ENCODE assay signal across 18 cellular contexts in genomic region chr2:102636283-102636907, GRCh38. TPM values are rescaled to one million over a fixed set of nuclear protein-coding genes. Genes with fewer than 3 reads are reported as not detected.
DNase-seq lines count a peak whose midpoint lies in the region; ATAC-seq, FAIRE-seq and TF ChIP-seq lines count a peak whose summit lies in the region.
"Had no signal": no experiment of that assay in that cellular context is flagged by ENCODE, and none has a peak within 500 bp of the region (broad histone marks: within the 10 kb centered on the region; RNA-seq: fewer than 3 reads in every experiment).

No MANE protein-coding gene starts in this region.

- H3K27me3 ChIP-seq in CD8-positive, alpha-beta memory T cell (ENCODE audit: insufficient read depth, low read length, poor library complexity, severe bottlenecking) = no peaks in the 10 kb centered on the region
- H3K27me3 ChIP-seq in ovary = no peaks in the 10 kb centered on the region
- H3K27me3 ChIP-seq: BE2C had no signal

- peak; percentile 77 for ATAC-seq in left colon
- ATAC-seq in GM21381 (IDR thresholded peaks at IDR 0.05; ENCODE audit: unreplicated experiment) = no peak
- ATAC-seq: CD8-positive, alpha-beta T cell; GM23338 had no signal

- CTCF ChIA-PET in CD8-positive, alpha-beta memory T cell (lab: Charles Lee) = interaction anchor here (1.9 kb wide), 1 partner anchor 21 kb away, joined by 5 read pairs; no protein-coding TSS in a partner anchor

- no peak for TF ChIP-seq CTCF in ovary (IDR thresholded peaks at IDR 0.05)
- TF ChIP-seq CTCF in lower leg skin (IDR thresholded peaks at IDR 0.05) = no peak

- no peaks in the 10 kb centered on the region for H3K9me3 ChIP-seq in CD8-positive, alpha-beta memory T cell (ENCODE audit: low read length)
- no peaks in the 10 kb centered on the region for H3K9me3 ChIP-seq in ovary
- H3K9me3 ChIP-seq: BE2C had no signal

- no peak for TF ChIP-seq POLR2A in ovary (IDR thresholded peaks at IDR 0.05)
- TF ChIP-seq POLR2A in lower leg skin (IDR thresholded peaks at IDR 0.05) = no peak

- TF ChIP-seq EP300 in ovary (IDR thresholded peaks at IDR 0.05) = no peak

- peaks cover 6 to 17% of the 10 kb centered on the region in 2 donors for H3K27me3 Mint-ChIP-seq in CD8-positive, alpha-beta memory T cell

- no peaks in the 10 kb centered on the region for H3K9me3 Mint-ChIP-seq in CD8-positive, alpha-beta memory T cell
- H3K9me3 Mint-ChIP-seq: CD8-positive, alpha-beta T cell; GM23338; HFFc6 had no signal

- H3K36me3 ChIP-seq in CD8-positive, alpha-beta memory T cell (ENCODE audit: insufficient read depth, low read length) = no peaks in the 10 kb centered on the region
- H3K36me3 ChIP-seq in ovary = no peaks in the 10 kb centered on the region
- H3K36me3 ChIP-seq: BE2C had no signal

- 64 to 81% (median 72%) methylated on average over 5 of the region's 5 CpGs for WGBS in ovary, 3 donors
- WGBS in lower leg skin, 2 donors = 43% methylated on average over 5 of the region's 5 CpGs

- no peaks in the 10 kb centered on the region for H3K4me1 Mint-ChIP-seq in CD8-positive, alpha-beta memory T cell

- intact Hi-C loops in left colon (cut with DNase I, micrococcal nuclease) (no loop called here), ovary (cut with DNase I) (no loop called here), lower leg skin (cut with DNase I; ENCODE audit: low total_unique reads) (no loop called here)

- DNase-seq in CD8-positive, alpha-beta memory T cell = no peak
- peak; percentile 47 for DNase-seq in LoVo (ENCODE audit: low spot score)
- DNase-seq in left colon = peak; percentile 83
- no peak for DNase-seq in ovary
- DNase-seq in lower leg skin (ENCODE audit: low spot score in 2 of 2) = no peak
- DNase-seq: BE2C; CD8-positive, alpha-beta T cell; GF-D8; HFFc6; NCI-H1092 treated with DMSO at 0.1 percent for 48 hours; NCI-H1694 treated with DMSO at 0.1 percent for 48 hours; NCI-H446; NCI-H82; SIG-M5 had no signal

- H3K4me1 ChIP-seq in CD8-positive, alpha-beta memory T cell (ENCODE audit: insufficient read depth, low read length) = no peaks in the 10 kb centered on the region
- no peaks in the 10 kb centered on the region for H3K4me1 ChIP-seq in ovary (ENCODE audit: insufficient read depth)
- H3K4me1 ChIP-seq: BE2C had no signal

- FAIRE-seq in colon (lab: Jason Lieb, UNC) = peak; percentile 77
- FAIRE-seq: RCC 7860 had no signal

- H3K27ac ChIP-seq in CD8-positive, alpha-beta memory T cell (ENCODE audit: low read depth, low read length) = peak overlapping the region; percentile 26
- H3K27ac ChIP-seq in ovary = no peak overlapping the region

- POLR2A ChIA-PET in CD8-positive, alpha-beta memory T cell (lab: Charles Lee) = no interaction called here

- H3K27ac Mint-ChIP-seq in CD8-positive, alpha-beta memory T cell = no peak overlapping the region
- H3K27ac Mint-ChIP-seq: CD8-positive, alpha-beta T cell; GM23338; HFFc6 had no signal

- no peak overlapping the region for H3K4me3 Mint-ChIP-seq in CD8-positive, alpha-beta memory T cell
- H3K4me3 Mint-ChIP-seq: CD8-positive, alpha-beta T cell; GM23338; HFFc6 had no signal

- no peaks in the 10 kb centered on the region for H3K36me3 Mint-ChIP-seq in CD8-positive, alpha-beta memory T cell
- H3K36me3 Mint-ChIP-seq: CD8-positive, alpha-beta T cell had no signal

- H3K4me3 ChIP-seq in CD8-positive, alpha-beta memory T cell (ENCODE audit: low read length) = no peak overlapping the region
- H3K4me3 ChIP-seq in ovary (no peak overlapping the region), lower leg skin (ENCODE audit: low read depth, poor library complexity, severe bottlenecking) (no peak overlapping the region)
- H3K4me3 ChIP-seq: GM23338 had no signal

RNA-seq across cellular contexts. Expression of gene SLC9A2, which starts 17.0 kb away (rescaled TPM):
- not detected for total RNA-seq in CD8-positive, alpha-beta memory T cell
- polyA plus RNA-seq in CD8-positive, alpha-beta memory T cell = not detected
- total RNA-seq in left colon = 10 to 100 TPM; 75.2 to 81.1 TPM
- total RNA-seq in ovary = under 1 TPM in 4 of 7 donors, not detected in 3; 0.08 to 0.46 (median 0.15) TPM
- not detected for polyA plus RNA-seq in ovary
- 1 to 10 TPM in 3 of 4 donors, under 1 TPM in 1; 0.55 to 6.8 (median 3.0) TPM for total RNA-seq in lower leg skin
- total RNA-seq: CD8-positive, alpha-beta T cell; HFFc6 had no signal

Comparison
In these comparisons a context has a peak if more than half of its experiments do, and no peak if none do; other contexts are left out.
1. DNase-seq: peak in LoVo (single experiment) and left colon (2 of 2); none in CD8-positive, alpha-beta memory T cell (0 of 5), ovary (0 of 5) and lower leg skin (0 of 2).
2. RNA of gene SLC9A2, which starts 17.0 kb away (total RNA-seq): 75.2 to 81.1 TPM in left colon; 0.55 to 6.8 TPM in lower leg skin, 0.08 to 0.46 TPM in ovary and not detected in CD8-positive, alpha-beta memory T cell; every median in the first group is over 4 times any median in the second.